In the genomic region with DNA sequence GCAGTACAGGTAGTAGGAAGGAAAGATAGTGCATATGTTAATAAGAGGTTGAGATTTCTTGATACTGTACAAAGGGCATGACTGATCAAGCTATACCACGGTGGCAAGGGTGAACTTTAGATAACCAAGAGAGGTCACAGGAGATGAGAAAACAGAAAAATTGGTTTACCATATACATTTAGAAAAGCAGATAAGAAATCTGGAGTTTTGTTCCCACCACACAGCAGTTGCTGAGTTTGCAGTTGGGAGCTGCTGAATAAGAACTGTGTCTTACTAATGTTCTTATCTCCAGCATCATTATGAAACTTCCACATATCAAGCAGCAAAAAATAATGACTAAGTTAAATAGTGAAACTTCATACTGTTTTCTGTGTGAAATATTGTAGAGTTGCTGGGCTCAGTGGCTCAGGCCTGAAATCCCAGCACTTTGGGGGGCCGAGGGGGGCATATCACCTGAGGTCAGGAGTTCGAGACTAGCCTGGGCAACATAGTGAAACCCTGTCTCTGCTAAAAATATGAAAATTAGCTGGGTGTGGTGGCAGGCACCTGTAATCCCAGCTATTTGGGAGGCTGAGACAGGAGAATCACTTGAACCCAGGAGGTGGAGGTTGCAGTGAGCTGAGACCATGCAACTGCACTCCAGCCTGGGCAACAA, we compare ENCODE assay signal across 20 cellular contexts. TPM values are rescaled to one million over a fixed set of nuclear protein-coding genes. Genes with fewer than 3 reads are reported as not detected.
DNase-seq lines count a peak whose midpoint lies in the region; ATAC-seq and TF ChIP-seq lines count a peak whose summit lies in the region.
"Had no signal": no experiment of that assay in that cellular context is flagged by ENCODE, and none has a peak within 500 bp of the region (broad histone marks: within the 10 kb centered on the region; RNA-seq: fewer than 3 reads in every experiment).

No MANE protein-coding gene starts in this region.

- H3K27me3 ChIP-seq in dorsolateral prefrontal cortex, result peaks cover 0 to 14% (median 0%) of the 10 kb centered on the region in 45 donors
- H3K27me3 ChIP-seq: BLaER1, neural progenitor cell had no signal

- peak; percentile 85 for ATAC-seq in activated CD4-positive, alpha-beta T cell treated with anti-CD3 and anti-CD28 coated beads for 36 hours
- ATAC-seq in GM18502 (IDR thresholded peaks at IDR 0.05; ENCODE audit: poor library complexity, unreplicated experiment) (peak; percentile 89), HG03432 (IDR thresholded peaks at IDR 0.05; ENCODE audit: unreplicated experiment) (peak; percentile 80), GM21515 (IDR thresholded peaks at IDR 0.05; ENCODE audit: unreplicated experiment) (no peak)
- ATAC-seq: SK-N-SH treated with all-trans-retinoic acid at 6 μM for 48 hours had no signal

- H3K9me3 Mint-ChIP-seq in activated CD4-positive, alpha-beta T cell treated with anti-CD3 and anti-CD28 coated beads for 36 hours (ENCODE audit: low read depth), result peaks cover 5% of the 10 kb centered on the region
- peaks cover 17% of the 10 kb centered on the region for H3K9me3 Mint-ChIP-seq in activated T-helper 2 cell treated with anti-CD3 and anti-CD28 coated beads, Interferon-gamma antibody, Interleukin-2, Interleukin-4, amounts not matched to agents 10 μg/mL and 5 μg/mL and 100 μg/mL, durations not matched to agents 14 hours and 24 hours and 36 hours
- H3K9me3 Mint-ChIP-seq: endodermal cell, neural progenitor cell had no signal

- H3K4me3 Mint-ChIP-seq in activated CD4-positive, alpha-beta T cell treated with anti-CD3 and anti-CD28 coated beads for 36 hours, result no peak overlapping the region
- no peak overlapping the region for H3K4me3 Mint-ChIP-seq in activated T-helper 2 cell treated with anti-CD3 and anti-CD28 coated beads, Interferon-gamma antibody, Interleukin-2, Interleukin-4, amounts not matched to agents 10 μg/mL and 5 μg/mL and 100 μg/mL, durations not matched to agents 14 hours and 24 hours and 36 hours (ENCODE audit: low read depth)
- H3K4me3 Mint-ChIP-seq: endodermal cell, neural progenitor cell had no signal

- H3K4me1 Mint-ChIP-seq in activated CD4-positive, alpha-beta T cell treated with anti-CD3 and anti-CD28 coated beads for 36 hours, result peaks cover 28% of the 10 kb centered on the region
- H3K4me1 Mint-ChIP-seq in activated T-helper 2 cell treated with anti-CD3 and anti-CD28 coated beads, Interferon-gamma antibody, Interleukin-2, Interleukin-4, amounts not matched to agents 10 μg/mL and 5 μg/mL and 100 μg/mL, durations not matched to agents 14 hours and 24 hours and 36 hours (ENCODE audit: low read depth), result peaks cover 26% of the 10 kb centered on the region

- no peak overlapping the region for H3K4me3 ChIP-seq in dorsolateral prefrontal cortex
- H3K4me3 ChIP-seq: BLaER1, neural progenitor cell, transverse colon had no signal

- intact Hi-C loops in activated CD4-positive, alpha-beta T cell treated with anti-CD3 and anti-CD28 coated beads for 36 hours (cut with DNase I, micrococcal nuclease), result loop anchor here (1.0 to 5.0 kb wide), 7 partner anchors 12 to 258 kb away; a partner anchor contains a TSS
- intact Hi-C loops in activated T-helper 2 cell treated with anti-CD3 and anti-CD28 coated beads, Interferon-gamma antibody, Interleukin-2, Interleukin-4, amounts not matched to agents 10 μg/mL and 5 μg/mL and 100 μg/mL, durations not matched to agents 14 hours and 24 hours and 36 hours (cut with micrococcal nuclease), result loop anchor here (1.0 to 10.0 kb wide), 9 partner anchors 14 to 397 kb away; a partner anchor contains a TSS
- intact Hi-C loops in dorsolateral prefrontal cortex (cut with DNase I), result loop anchor here in 1 of 2 donors (5.0 kb wide), 1 partner anchor 57 kb away; no protein-coding TSS in a partner anchor

- H3K36me3 Mint-ChIP-seq in activated CD4-positive, alpha-beta T cell treated with anti-CD3 and anti-CD28 coated beads for 36 hours (ENCODE audit: low read depth), result peaks cover 1% of the 10 kb centered on the region
- peaks cover 4% of the 10 kb centered on the region for H3K36me3 Mint-ChIP-seq in activated T-helper 2 cell treated with anti-CD3 and anti-CD28 coated beads, Interferon-gamma antibody, Interleukin-2, Interleukin-4, amounts not matched to agents 10 μg/mL and 5 μg/mL and 100 μg/mL, durations not matched to agents 14 hours and 24 hours and 36 hours (ENCODE audit: low read depth)
- H3K36me3 Mint-ChIP-seq: neural progenitor cell had no signal

- no peak overlapping the region for H3K27ac ChIP-seq in dorsolateral prefrontal cortex
- H3K27ac ChIP-seq: BLaER1, neural progenitor cell, transverse colon had no signal

- no peak for TF ChIP-seq CTCF in dorsolateral prefrontal cortex (IDR thresholded peaks at IDR 0.05 in 54 of 56, conservative IDR thresholded peaks at IDR 0.05 in 2 of 56; ENCODE audit: low read depth in 1 of 56, partially characterized antibody in 56 of 56)

- peaks cover 30% of the 10 kb centered on the region for H3K27me3 Mint-ChIP-seq in activated CD4-positive, alpha-beta T cell treated with anti-CD3 and anti-CD28 coated beads for 36 hours
- peaks cover 40% of the 10 kb centered on the region for H3K27me3 Mint-ChIP-seq in activated T-helper 2 cell treated with anti-CD3 and anti-CD28 coated beads, Interferon-gamma antibody, Interleukin-2, Interleukin-4, amounts not matched to agents 10 μg/mL and 5 μg/mL and 100 μg/mL, durations not matched to agents 14 hours and 24 hours and 36 hours (ENCODE audit: low read depth)

- CTCF ChIA-PET in activated CD4-positive, alpha-beta T cell treated with anti-CD3 and anti-CD28 coated beads for 36 hours (lab: Charles Lee), result interaction anchor here (0.6 to 2.9 kb wide), 8 partner anchors 13 to 100 kb away, joined by 3 to 19 read pairs (median 4); no protein-coding TSS in a partner anchor

- POLR2A ChIA-PET in activated CD4-positive, alpha-beta T cell treated with anti-CD3 and anti-CD28 coated beads for 36 hours (lab: Charles Lee), result interaction anchor here (0.6 to 1.3 kb wide), 3 partner anchors 12 to 46 kb away, joined by 3 to 9 read pairs (median 5); a partner anchor contains a TSS

- no peak overlapping the region for H3K27ac Mint-ChIP-seq in activated CD4-positive, alpha-beta T cell treated with anti-CD3 and anti-CD28 coated beads for 36 hours
- no peak overlapping the region for H3K27ac Mint-ChIP-seq in activated T-helper 2 cell treated with anti-CD3 and anti-CD28 coated beads, Interferon-gamma antibody, Interleukin-2, Interleukin-4, amounts not matched to agents 10 μg/mL and 5 μg/mL and 100 μg/mL, durations not matched to agents 14 hours and 24 hours and 36 hours
- H3K27ac Mint-ChIP-seq: endodermal cell, neural progenitor cell had no signal

- DNase-seq in activated CD4-positive, alpha-beta T cell treated with anti-CD3 and anti-CD28 coated beads for 36 hours, result peak; percentile 52
- DNase-seq in activated CD4-positive, alpha-beta T cell treated with anti-CD3 and anti-CD28 coated beads for 1 hour, result no peak
- peak; percentile 32 for DNase-seq in activated T-helper 2 cell treated with anti-CD3 and anti-CD28 coated beads, Interferon-gamma antibody, Interleukin-2, Interleukin-4, amounts not matched to agents 10 μg/mL and 5 μg/mL and 100 μg/mL, durations not matched to agents 14 hours and 24 hours and 36 hours (ENCODE audit: low spot score)
- DNase-seq in cerebellar cortex (ENCODE audit: low spot score) (no peak), dorsolateral prefrontal cortex (no peak)
- DNase-seq: 8988T, cerebellar nuclear complex, endodermal cell, GF-D8, Kasumi-1, midbrain, NCI-H2171 treated with DMSO at 0.1 percent for 48 hours, retina, transverse colon had no signal

RNA-seq across cellular contexts. Expression of a gene that starts 12.0 kb away (rescaled TPM):
- total RNA-seq in activated CD4-positive, alpha-beta T cell treated with anti-CD3 and anti-CD28 coated beads for 36 hours, result 10 to 100 TPM; 15.4 to 18.3 TPM
- total RNA-seq in activated T-helper 2 cell treated with anti-CD3 and anti-CD28 coated beads, Interferon-gamma antibody, Interleukin-2, Interleukin-4, amounts not matched to agents 10 μg/mL and 5 μg/mL and 100 μg/mL, durations not matched to agents 14 hours and 24 hours and 36 hours, result 4.5 and 6.2 TPM in 2 replicates
- 10 to 100 TPM; 11.2 to 34.4 (median 22.7) TPM for total RNA-seq in dorsolateral prefrontal cortex

RNA-seq across cellular contexts. Expression of a gene that starts 16.9 kb away (rescaled TPM):
- 1 to 10 TPM; 2.9 to 3.4 TPM for total RNA-seq in activated CD4-positive, alpha-beta T cell treated with anti-CD3 and anti-CD28 coated beads for 36 hours
- total RNA-seq in activated T-helper 2 cell treated with anti-CD3 and anti-CD28 coated beads, Interferon-gamma antibody, Interleukin-2, Interleukin-4, amounts not matched to agents 10 μg/mL and 5 μg/mL and 100 μg/mL, durations not matched to agents 14 hours and 24 hours and 36 hours, result 0.39 and 0.98 TPM in 2 replicates
- 100 to 1,000 TPM; 142 to 238 (median 196) TPM for total RNA-seq in dorsolateral prefrontal cortex

RNA-seq across cellular contexts. Expression of a gene that starts 46.0 kb away (rescaled TPM):
- total RNA-seq in activated CD4-positive, alpha-beta T cell treated with anti-CD3 and anti-CD28 coated beads for 36 hours, result under 1 TPM; 0.16 to 0.26 TPM
- total RNA-seq in activated T-helper 2 cell treated with anti-CD3 and anti-CD28 coated beads, Interferon-gamma antibody, Interleukin-2, Interleukin-4, amounts not matched to agents 10 μg/mL and 5 μg/mL and 100 μg/mL, durations not matched to agents 14 hours and 24 hours and 36 hours, result 0.16 and 0.21 TPM in 2 replicates
- 1 to 10 TPM in 3 of 120 experiments, under 1 TPM in 39, not detected in 78; 0.11 to 1.3 (median 0.38) TPM for total RNA-seq in dorsolateral prefrontal cortex
- total RNA-seq: transverse colon had no signal

Comparison
In these comparisons a context has a peak if more than half of its experiments do, and no peak if none do; other contexts are left out.
1. DNase-seq: peak in activated CD4-positive, alpha-beta T cell treated with anti-CD3 and anti-CD28 coated beads for 36 hours (single experiment) and activated T-helper 2 cell treated with anti-CD3 and anti-CD28 coated beads, Interferon-gamma antibody, Interleukin-2, Interleukin-4, amounts not matched to agents 10 μg/mL and 5 μg/mL and 100 μg/mL, durations not matched to agents 14 hours and 24 hours and 36 hours (single experiment); none in activated CD4-positive, alpha-beta T cell treated with anti-CD3 and anti-CD28 coated beads for 1 hour (single experiment), cerebellar cortex (single experiment) and dorsolateral prefrontal cortex (0 of 10).
2. RNA of a gene that starts 16.9 kb away (total RNA-seq): 142 to 238 TPM in dorsolateral prefrontal cortex; 2.9 to 3.4 TPM in activated CD4-positive, alpha-beta T cell treated with anti-CD3 and anti-CD28 coated beads for 36 hours and 0.39 to 0.98 TPM in activated T-helper 2 cell treated with anti-CD3 and anti-CD28 coated beads, Interferon-gamma antibody, Interleukin-2, Interleukin-4, amounts not matched to agents 10 μg/mL and 5 μg/mL and 100 μg/mL, durations not matched to agents 14 hours and 24 hours and 36 hours; every median in the first group is over 10 times any median in the second.